Comparison of ENCODE assay signal across 1 cellular context in genomic region chr13:99308481-99309087, GRCh38.
TF ChIP-seq lines count a peak whose summit lies in the region.

No MANE protein-coding gene starts in this region.

TF ChIP-seq in IMR-90, 13 proteins besides CTCF, POLR2A, EP300 and RAD21:
- TF ChIP-seq RFX5 (IDR thresholded peaks at IDR 0.05; ENCODE audit: low read depth, low read length) (no peak), NFE2L2 (IDR thresholded peaks at IDR 0.05; ENCODE audit: low read depth, low read length) (no peak), MXI1 (IDR thresholded peaks at IDR 0.05; ENCODE audit: borderline replicate concordance, low read depth, low read length) (no peak), SMC3 (IDR thresholded peaks at IDR 0.05; ENCODE audit: low read depth, low read length) (no peak), MAFK (IDR thresholded peaks at IDR 0.05; ENCODE audit: low read depth, low read length) (no peak), MAZ (IDR thresholded peaks at IDR 0.05; ENCODE audit: borderline replicate concordance, low read depth, low read length) (no peak), USF2 (IDR thresholded peaks at IDR 0.05; ENCODE audit: low read depth, low read length) (no peak), CEBPB (IDR thresholded peaks at IDR 0.05; ENCODE audit: low read depth, low read length) (no peak), RCOR1 (IDR thresholded peaks at IDR 0.05; ENCODE audit: insufficient replicate concordance, low read length) (no peak), ELK1 (IDR thresholded peaks at IDR 0.05; ENCODE audit: borderline replicate concordance, low read depth, low read length) (no peak), CHD1 (IDR thresholded peaks at IDR 0.05; ENCODE audit: low read depth, low read length) (no peak), BHLHE40 (IDR thresholded peaks at IDR 0.05; ENCODE audit: low read depth, low read length) (no peak), FOS (IDR thresholded peaks at IDR 0.05; ENCODE audit: low read depth, low read length) (no peak)
